In genomic region chr20:44662256-44662655, GRCh38 we compare ENCODE assay signal across 35 cellular contexts. TPM values are rescaled to one million over a fixed set of nuclear protein-coding genes. Genes with fewer than 3 reads are reported as not detected.
"Had no signal": no experiment of that assay in that cellular context is flagged by ENCODE, and none has a peak within 500 bp of the region (broad histone marks: within the 10 kb centered on the region; RNA-seq: fewer than 3 reads in every experiment).

No MANE protein-coding gene starts in this region.

- H3K27me3 ChIP-seq: adrenal gland, ascending aorta, cardiac muscle cell, colonic mucosa, dorsolateral prefrontal cortex, neutrophil, pancreas, thyroid gland, upper lobe of right lung had no signal

- H3K9me3 ChIP-seq: adrenal gland, ascending aorta, colonic mucosa, neutrophil, pancreas, prostate gland, stomach, thyroid gland, upper lobe of right lung had no signal

- H3K36me3 ChIP-seq: adrenal gland, ascending aorta, cardiac muscle cell, colonic mucosa, neutrophil, pancreas, prostate gland, stomach, thyroid gland, upper lobe of right lung had no signal

- H3K4me3 ChIP-seq: adrenal gland, ascending aorta, cardiac muscle cell, colonic mucosa, dorsolateral prefrontal cortex, pancreas, prostate gland, skin epidermis, stomach, thyroid gland, upper lobe of right lung had no signal

- H3K27me3 Mint-ChIP-seq: activated CD8-positive, alpha-beta memory T cell treated with anti-CD3 and anti-CD28 coated beads, Interleukin-2, amount 10 ng/mL, durations not matched to agents 7 days and 5 days; activated naive CD8-positive, alpha-beta T cell treated with anti-CD3 and anti-CD28 coated beads for 36 hours; stimulated activated naive B cell treated with anti-CD40 and anti-IgM and Interleukin-4, amounts not matched to agents 10 μg/mL and 1 μg/mL and 100 μg/mL, for 72 hours had no signal

- H3K27ac ChIP-seq: adrenal gland, ascending aorta, cardiac muscle cell, colonic mucosa, dorsolateral prefrontal cortex, neutrophil, pancreas, prostate gland, skin epidermis, stomach, thyroid gland, upper lobe of right lung had no signal

- H3K27ac Mint-ChIP-seq: activated CD8-positive, alpha-beta memory T cell treated with anti-CD3 and anti-CD28 coated beads, Interleukin-2, amount 10 ng/mL, durations not matched to agents 7 days and 5 days; activated CD8-positive, alpha-beta T cell treated with anti-CD3 and anti-CD28 coated beads, Interleukin-2, amount 10 ng/mL, durations not matched to agents 7 days and 5 days; activated naive CD8-positive, alpha-beta T cell treated with anti-CD3 and anti-CD28 coated beads for 36 hours; brain; nephron; stimulated activated naive B cell treated with anti-CD40 and anti-IgM and Interleukin-4, amounts not matched to agents 10 μg/mL and 1 μg/mL and 100 μg/mL, for 72 hours; WTC11 had no signal

- H3K4me1 ChIP-seq: adrenal gland, ascending aorta, colonic mucosa, pancreas, prostate gland, stomach, thyroid gland had no signal

- H3K36me3 Mint-ChIP-seq: brain; stimulated activated naive B cell treated with anti-CD40 and anti-IgM and Interleukin-4, amounts not matched to agents 10 μg/mL and 1 μg/mL and 100 μg/mL, for 72 hours; WTC11 had no signal

- H3K4me3 Mint-ChIP-seq: activated CD8-positive, alpha-beta memory T cell treated with anti-CD3 and anti-CD28 coated beads, Interleukin-2, amount 10 ng/mL, durations not matched to agents 7 days and 5 days; activated CD8-positive, alpha-beta T cell treated with anti-CD3 and anti-CD28 coated beads, Interleukin-2, amount 10 ng/mL, durations not matched to agents 7 days and 5 days; activated naive CD8-positive, alpha-beta T cell treated with anti-CD3 and anti-CD28 coated beads for 36 hours; brain; immature natural killer cell; nephron; stimulated activated naive B cell treated with anti-CD40 and anti-IgM and Interleukin-4, amounts not matched to agents 10 μg/mL and 1 μg/mL and 100 μg/mL, for 72 hours; WTC11 had no signal

- H3K4me1 Mint-ChIP-seq: brain, nephron had no signal

- DNase-seq: activated CD4-positive, alpha-beta T cell treated with anti-CD3 and anti-CD28 coated beads for 1 hour; activated CD8-positive, alpha-beta memory T cell treated with anti-CD3 and anti-CD28 coated beads, Interleukin-2, amount 10 ng/mL, durations not matched to agents 7 days and 5 days; activated CD8-positive, alpha-beta T cell treated with anti-CD3 and anti-CD28 coated beads, Interleukin-2, amount 10 ng/mL, durations not matched to agents 7 days and 5 days; activated effector memory CD4-positive, alpha-beta T cell treated with Interleukin-2 at 50 U/mL for 16 hours; activated naive CD4-positive, alpha-beta T cell treated with Interleukin-2 at 50 U/mL for 16 hours; activated naive CD8-positive, alpha-beta T cell treated with anti-CD3 and anti-CD28 coated beads for 36 hours; adrenal gland; cerebellar nuclear complex; colonic mucosa; dorsolateral prefrontal cortex; effector memory CD4-positive, alpha-beta T cell; foreskin fibroblast; head of caudate nucleus; hypothalamus; immature natural killer cell; kidney; left colon; mammary epithelial cell; pancreas; retina; stimulated activated CD4-positive, alpha-beta T cell treated with anti-CD3 and anti-CD28 coated beads, Interleukin-12 subunit alpha, Interleukin-12 subunit beta, amount 100 ng/mL, for 4 hours; stimulated activated CD4-positive, alpha-beta T cell treated with anti-CD3 and anti-CD28 coated beads, Interleukin-4, amount 100 ng/mL, for 1 hour; stimulated activated naive B cell treated with anti-CD40 and anti-IgM and Interleukin-4, amounts not matched to agents 10 μg/mL and 1 μg/mL and 100 μg/mL, for 72 hours; stomach; T-helper 2 cell; thyroid gland; upper lobe of right lung had no signal

- H3K9me3 Mint-ChIP-seq: activated naive CD8-positive, alpha-beta T cell treated with anti-CD3 and anti-CD28 coated beads for 36 hours; immature natural killer cell had no signal

RNA-seq across cellular contexts. Expression of gene CCN5, which starts 52.9 kb away (rescaled TPM):
- total RNA-seq: activated CD8-positive, alpha-beta memory T cell treated with anti-CD3 and anti-CD28 coated beads, Interleukin-2, amount 10 ng/mL, durations not matched to agents 7 days and 5 days; activated CD8-positive, alpha-beta T cell treated with anti-CD3 and anti-CD28 coated beads, Interleukin-2, amount 10 ng/mL, durations not matched to agents 7 days and 5 days; activated naive CD8-positive, alpha-beta T cell treated with anti-CD3 and anti-CD28 coated beads for 36 hours; cardiac muscle cell had no signal
- polyA plus RNA-seq: immature natural killer cell, mammary epithelial cell had no signal
